Comparison of ENCODE assay signal across 1 cellular context in genomic region chr4:31236635-31237173, GRCh38.
TF ChIP-seq lines count a peak whose summit lies in the region.

No MANE protein-coding gene starts in this region.

TF ChIP-seq in HCT116, 20 proteins besides CTCF, POLR2A, EP300 and RAD21 (continued from another document):
- TF ChIP-seq REST (IDR thresholded peaks at IDR 0.05; ENCODE audit: low read depth) (no peak), FOSL1 (IDR thresholded peaks at IDR 0.05; ENCODE audit: low read depth) (peak; percentile 70), SP1 (IDR thresholded peaks at IDR 0.05; ENCODE audit: low read depth) (peak; percentile 73), ELF1 (IDR thresholded peaks at IDR 0.05; ENCODE audit: borderline replicate concordance, low read depth) (no peak), ZFX (IDR thresholded peaks at IDR 0.05) (no peak), EZH2 (IDR thresholded peaks at IDR 0.05) (no peak), ZNF274 (IDR thresholded peaks at IDR 0.05; ENCODE audit: low read depth, low read length) (no peak), ATF3 (IDR thresholded peaks at IDR 0.05) (no peak)
